Comparison of ENCODE assay signal across 12 cellular contexts in genomic region chr16:11303405-11304138, GRCh38. TPM values are rescaled to one million over a fixed set of nuclear protein-coding genes. Genes with fewer than 3 reads are reported as not detected.
A peak's percentile ranks its signal among the peaks of the same experiment; 100 is the strongest.
DNase-seq lines count a peak whose midpoint lies in the region; ATAC-seq and TF ChIP-seq lines count a peak whose summit lies in the region.
"Had no signal": no experiment of that assay in that cellular context is flagged by ENCODE, and none has a peak within 500 bp of the region (broad histone marks: within the 10 kb centered on the region; RNA-seq: fewer than 3 reads in every experiment).

No MANE protein-coding gene starts in this region.

- no TSS peak for BruUV-seq in OCI-LY7 (replicated peaks; lab: Mats Ljungman, UMichigan)

- no peak for ATAC-seq in HG02798 (IDR thresholded peaks at IDR 0.05; ENCODE audit: poor library complexity, unreplicated experiment)
- ATAC-seq: stimulated activated naive CD8-positive, alpha-beta T cell treated with anti-CD3 and anti-CD28 coated beads, Interleukin-15, amount 100 ng/mL, for 72 hours had no signal

- intact Hi-C loops in OCI-LY7 (cut with micrococcal nuclease; ENCODE audit: unreplicated experiment) = no loop called here

- no peaks in the 10 kb centered on the region for H4K20me1 ChIP-seq in OCI-LY7 (ENCODE audit: insufficient read depth, low read length)

- peaks cover 79% of the 10 kb centered on the region for H3K4me1 ChIP-seq in OCI-LY7 (ENCODE audit: insufficient read depth, low read length, poor library complexity, severe bottlenecking)

- H3K27ac Mint-ChIP-seq in activated CD4-positive, alpha-beta T cell treated with anti-CD3 and anti-CD28 coated beads, Interleukin-2, amount 10 ng/mL, durations not matched to agents 7 days and 5 days = peak overlapping the region; percentile 54
- H3K27ac Mint-ChIP-seq: stimulated activated naive CD8-positive, alpha-beta T cell treated with anti-CD3 and anti-CD28 coated beads, Interleukin-15, amount 100 ng/mL, for 72 hours had no signal

- no peaks in the 10 kb centered on the region; the same call in 1 of the 2 replicates for H3K36me3 ChIP-seq in OCI-LY7 (ENCODE audit: insufficient read depth, low read length)

- H3K9me2 ChIP-seq in OCI-LY7 (ENCODE audit: insufficient read depth, low read length) = no peaks in the 10 kb centered on the region

- H3K9me3 Mint-ChIP-seq in activated CD4-positive, alpha-beta T cell treated with anti-CD3 and anti-CD28 coated beads, Interleukin-2, amount 10 ng/mL, durations not matched to agents 7 days and 5 days = peaks cover 2% of the 10 kb centered on the region
- H3K9me3 Mint-ChIP-seq: stimulated activated naive CD8-positive, alpha-beta T cell treated with anti-CD3 and anti-CD28 coated beads, Interleukin-15, amount 100 ng/mL, for 72 hours had no signal

- H3K4me3 ChIP-seq in OCI-LY7 (ENCODE audit: low read depth, low read length, poor library complexity, severe bottlenecking) = no peak overlapping the region
- no peak overlapping the region for H3K4me3 ChIP-seq in fibroblast of villous mesenchyme (ENCODE audit: low read depth, low read length)

- H3K27ac ChIP-seq in OCI-LY7 (ENCODE audit: low read depth, low read length, poor library complexity, severe bottlenecking) = peak overlapping the region; percentile 18

- H3K4me2 ChIP-seq in OCI-LY7 (ENCODE audit: low read length) = peak overlapping the region; percentile 16; the same call in 1 of the 2 replicates

- H3K4me3 Mint-ChIP-seq in activated CD4-positive, alpha-beta T cell treated with anti-CD3 and anti-CD28 coated beads, Interleukin-2, amount 10 ng/mL, durations not matched to agents 7 days and 5 days = no peak overlapping the region
- H3K4me3 Mint-ChIP-seq: stimulated activated naive CD8-positive, alpha-beta T cell treated with anti-CD3 and anti-CD28 coated beads, Interleukin-15, amount 100 ng/mL, for 72 hours had no signal

- POLR2A ChIA-PET in activated CD4-positive, alpha-beta T cell treated with anti-CD3 and anti-CD28 coated beads, Interleukin-2, amount 10 ng/mL, durations not matched to agents 7 days and 5 days (lab: Charles Lee) = no interaction called here
- POLR2A ChIA-PET in OCI-LY7 (lab: Charles Lee) = interaction anchor here (0.7 kb wide), 1 partner anchor 10 kb away, joined by 4 read pairs; no protein-coding TSS in a partner anchor

- no peak for TF ChIP-seq CTCF in OCI-LY7 (conservative IDR thresholded peaks at IDR 0.05; ENCODE audit: low read length)
- TF ChIP-seq CTCF in fibroblast of villous mesenchyme (IDR thresholded peaks at IDR 0.05; ENCODE audit: insufficient read depth, low read depth, low read length) = no peak

- peaks cover 54% of the 10 kb centered on the region for H3K4me1 Mint-ChIP-seq in activated CD4-positive, alpha-beta T cell treated with anti-CD3 and anti-CD28 coated beads, Interleukin-2, amount 10 ng/mL, durations not matched to agents 7 days and 5 days

- H2AFZ ChIP-seq in OCI-LY7 (ENCODE audit: low read length) = peak overlapping the region; percentile 17; the same call in 1 of the 2 replicates

- DNase-seq in activated CD4-positive, alpha-beta T cell treated with anti-CD3 and anti-CD28 coated beads, Interleukin-2, amount 10 ng/mL, durations not matched to agents 7 days and 5 days = no peak
- no peak for DNase-seq in activated CD4-positive, alpha-beta T cell treated with anti-CD3 and anti-CD28 coated beads, Interleukin-2, amount 50 U/mL, for 48 hours
- no peak for DNase-seq in OCI-LY7 (ENCODE audit: low spot score)
- peak; percentile 54 for DNase-seq in fibroblast of villous mesenchyme (ENCODE audit: low read depth)
- peak; percentile 64 for DNase-seq in ureter (ENCODE audit: low spot score)
- DNase-seq in stimulated activated CD4-positive, alpha-beta T cell treated with anti-CD3 and anti-CD28 coated beads, Interleukin-4, amount 100 ng/mL, for 4 hours = no peak
- no peak for DNase-seq in NCI-H1694 (lab: John Stamatoyannopoulos, UW)
- DNase-seq: ACHN; central memory CD4-positive, alpha-beta T cell; stimulated activated CD4-positive, alpha-beta T cell treated with anti-CD3 and anti-CD28 coated beads, Interleukin-1b, Interleukin-23, amount 100 ng/mL, for 48 hours; stimulated activated naive CD8-positive, alpha-beta T cell treated with anti-CD3 and anti-CD28 coated beads, Interleukin-15, amount 100 ng/mL, for 72 hours had no signal

- H3K36me3 Mint-ChIP-seq in activated CD4-positive, alpha-beta T cell treated with anti-CD3 and anti-CD28 coated beads, Interleukin-2, amount 10 ng/mL, durations not matched to agents 7 days and 5 days (ENCODE audit: low read depth) = no peaks in the 10 kb centered on the region

- H3K79me2 ChIP-seq in OCI-LY7 (ENCODE audit: insufficient read depth, low read depth, low read length) = no peaks in the 10 kb centered on the region

- CTCF ChIA-PET in activated CD4-positive, alpha-beta T cell treated with anti-CD3 and anti-CD28 coated beads, Interleukin-2, amount 10 ng/mL, durations not matched to agents 7 days and 5 days (lab: Charles Lee) = interaction anchor here (1.5 kb wide), 1 partner anchor 9 kb away, joined by 4 read pairs; no protein-coding TSS in a partner anchor
- CTCF ChIA-PET in OCI-LY7 (lab: Charles Lee; ENCODE audit: unreplicated experiment) = no interaction called here

- no peaks in the 10 kb centered on the region for H3K27me3 Mint-ChIP-seq in activated CD4-positive, alpha-beta T cell treated with anti-CD3 and anti-CD28 coated beads, Interleukin-2, amount 10 ng/mL, durations not matched to agents 7 days and 5 days
- H3K27me3 Mint-ChIP-seq: stimulated activated naive CD8-positive, alpha-beta T cell treated with anti-CD3 and anti-CD28 coated beads, Interleukin-15, amount 100 ng/mL, for 72 hours had no signal

- H3K9me3 ChIP-seq in OCI-LY7 (ENCODE audit: low read length) = peaks cover 16% of the 10 kb centered on the region

RNA-seq across cellular contexts. Expression of gene PRM1, which starts 22.4 kb away (rescaled TPM):
- total RNA-seq in activated CD4-positive, alpha-beta T cell treated with anti-CD3 and anti-CD28 coated beads, Interleukin-2, amount 10 ng/mL, durations not matched to agents 7 days and 5 days = not detected
- not detected in 2 replicates for total RNA-seq in OCI-LY7 (2014; rRNA removed; shearing (Covaris generic))
- not detected in 2 replicates for total RNA-seq in OCI-LY7 (2022)
- not detected in 2 replicates for total RNA-seq in fibroblast of villous mesenchyme
- not detected for total RNA-seq in ureter

RNA-seq across cellular contexts. Expression of gene PRM2, which starts 27.3 kb away (rescaled TPM):
- total RNA-seq in activated CD4-positive, alpha-beta T cell treated with anti-CD3 and anti-CD28 coated beads, Interleukin-2, amount 10 ng/mL, durations not matched to agents 7 days and 5 days = not detected
- not detected in 2 replicates for total RNA-seq in OCI-LY7 (2014; rRNA removed; shearing (Covaris generic))
- total RNA-seq in OCI-LY7 (2022) = not detected in 2 replicates
- not detected in 2 replicates for total RNA-seq in fibroblast of villous mesenchyme
- not detected for total RNA-seq in ureter

RNA-seq across cellular contexts. Expression of gene PRM3, which starts 30.1 kb away (rescaled TPM):
- not detected for total RNA-seq in activated CD4-positive, alpha-beta T cell treated with anti-CD3 and anti-CD28 coated beads, Interleukin-2, amount 10 ng/mL, durations not matched to agents 7 days and 5 days
- total RNA-seq in OCI-LY7 (2014; rRNA removed; shearing (Covaris generic)) = not detected in 2 replicates
- total RNA-seq in OCI-LY7 (2022) (not detected in 2 replicates), fibroblast of villous mesenchyme (not detected in 2 replicates), ureter (not detected)

RNA-seq across cellular contexts. Expression of gene TNP2, which starts 34.4 kb away (rescaled TPM):
- not detected for total RNA-seq in activated CD4-positive, alpha-beta T cell treated with anti-CD3 and anti-CD28 coated beads, Interleukin-2, amount 10 ng/mL, durations not matched to agents 7 days and 5 days
- total RNA-seq in OCI-LY7 (2014; rRNA removed; shearing (Covaris generic)) = not detected in 2 replicates
- not detected in 2 replicates for total RNA-seq in OCI-LY7 (2022)
- total RNA-seq in fibroblast of villous mesenchyme = not detected in 2 replicates
- total RNA-seq in ureter = not detected

RNA-seq across cellular contexts. Expression of gene RMI2, which starts 41.7 kb away (rescaled TPM):
- 10 to 100 TPM; 53.5 to 55.1 TPM for total RNA-seq in activated CD4-positive, alpha-beta T cell treated with anti-CD3 and anti-CD28 coated beads, Interleukin-2, amount 10 ng/mL, durations not matched to agents 7 days and 5 days
- 60.4 and 84.5 TPM in 2 replicates for total RNA-seq in OCI-LY7 (2014; rRNA removed; shearing (Covaris generic))
- 126 and 157 TPM in 2 replicates for total RNA-seq in OCI-LY7 (2022)
- 5.5 and 5.6 TPM in 2 replicates for total RNA-seq in fibroblast of villous mesenchyme
- 8.4 TPM for total RNA-seq in ureter

Comparison
In these comparisons a context has a peak if more than half of its experiments do, and no peak if none do; other contexts are left out.
1. DNase-seq: peak in fibroblast of villous mesenchyme (single experiment) and ureter (single experiment); none in activated CD4-positive, alpha-beta T cell treated with anti-CD3 and anti-CD28 coated beads, Interleukin-2, amount 10 ng/mL, durations not matched to agents 7 days and 5 days (single experiment), activated CD4-positive, alpha-beta T cell treated with anti-CD3 and anti-CD28 coated beads, Interleukin-2, amount 50 U/mL, for 48 hours (0 of 2), OCI-LY7 (single experiment), stimulated activated CD4-positive, alpha-beta T cell treated with anti-CD3 and anti-CD28 coated beads, Interleukin-4, amount 100 ng/mL, for 4 hours (0 of 2) and NCI-H1694 (single experiment).